Comparison of ENCODE assay signal across 19 cellular contexts in the genomic region with DNA sequence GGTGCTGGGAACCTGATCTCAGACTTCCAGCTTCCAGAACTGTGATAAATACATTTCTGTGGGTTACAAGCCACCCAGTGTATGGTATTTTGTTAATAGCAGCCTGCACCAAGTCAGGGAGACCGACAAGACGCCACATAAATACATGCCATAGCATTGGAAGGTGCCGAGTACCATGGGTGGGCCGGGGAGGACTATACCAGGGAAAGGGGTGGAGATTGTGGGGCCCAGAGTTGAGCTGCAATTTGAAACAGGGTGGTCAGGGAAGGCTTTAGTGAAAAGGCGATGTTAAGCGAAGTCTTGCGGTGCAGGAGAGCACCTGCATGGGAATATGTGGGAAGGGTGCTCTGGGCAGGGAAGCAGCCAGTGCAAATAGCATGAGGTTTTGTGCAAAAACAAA.
"Had no signal": no experiment of that assay in that cellular context is flagged by ENCODE, and none has a peak within 500 bp of the region (broad histone marks: within the 10 kb centered on the region; RNA-seq: fewer than 3 reads in every experiment).

No MANE protein-coding gene starts in this region.

- H3K36me3 ChIP-seq: SJSA1 had no signal

- H3K9me3 ChIP-seq: SJSA1 had no signal

- H3K27ac ChIP-seq: KMS-11, SJSA1, SK-N-MC had no signal

- ATAC-seq: K562 had no signal

- H3K4me3 ChIP-seq: K562, SJSA1, SK-N-MC had no signal

- H3K4me2 ChIP-seq: KMS-11 had no signal

- DNase-seq: Kasumi-1, MM.1S, NCI-H1092 treated with DMSO at 0.1 percent for 48 hours, NCI-H1436 treated with DMSO at 0.1 percent for 48 hours, NCI-H1694, NCI-H187 treated with DMSO at 0.1 percent for 48 hours, NCI-H2029 treated with DMSO at 0.1 percent for 48 hours, NCI-H2171 treated with DMSO at 0.1 percent for 48 hours, NCI-H345, NCI-H524 treated with DMSO at 0.1 percent for 48 hours, NCI-H69, NCI-H774, Right ventricle myocardium superior, RPMI8226, SIG-M5 had no signal

- H3K9ac ChIP-seq: KMS-11 had no signal
